12 cellular contexts compared by ENCODE assay signal in the genomic region with DNA sequence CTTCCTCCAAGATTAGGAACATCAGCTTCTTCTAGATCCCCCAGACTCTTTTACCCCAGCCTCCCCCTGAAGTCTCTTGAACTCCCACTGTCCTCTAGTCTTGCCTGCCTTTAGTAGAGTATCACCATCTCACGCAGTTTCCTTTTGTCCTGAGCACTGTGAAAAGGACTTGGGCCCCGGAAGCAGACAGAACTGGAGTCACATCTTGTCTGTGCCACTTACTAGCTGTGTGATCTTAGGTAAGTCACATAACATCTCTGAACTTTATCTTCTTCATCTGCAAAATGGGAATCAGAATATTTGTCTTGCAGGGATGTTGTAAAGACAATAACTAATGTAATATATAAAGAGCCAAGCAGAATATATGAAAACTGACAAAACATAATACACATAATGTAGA. TPM values are rescaled to one million over a fixed set of nuclear protein-coding genes. Genes with fewer than 3 reads are reported as not detected.
DNase-seq lines count a peak whose midpoint lies in the region; ATAC-seq and TF ChIP-seq lines count a peak whose summit lies in the region.
"Had no signal": no experiment of that assay in that cellular context is flagged by ENCODE, and none has a peak within 500 bp of the region (broad histone marks: within the 10 kb centered on the region; RNA-seq: fewer than 3 reads in every experiment).

No MANE protein-coding gene starts in this region.

- no peaks in the 10 kb centered on the region for H3K9me3 Mint-ChIP-seq in CD8-positive, alpha-beta memory T cell
- no peaks in the 10 kb centered on the region for H3K9me3 Mint-ChIP-seq in activated naive CD8-positive, alpha-beta T cell treated with anti-CD3 and anti-CD28 coated beads for 36 hours
- no peaks in the 10 kb centered on the region for H3K9me3 Mint-ChIP-seq in natural killer cell
- H3K9me3 Mint-ChIP-seq: neural progenitor cell had no signal

- DNase-seq in CD8-positive, alpha-beta memory T cell, result no peak
- DNase-seq in activated naive CD8-positive, alpha-beta T cell treated with anti-CD3 and anti-CD28 coated beads for 36 hours, result no peak
- DNase-seq in natural killer cell (no peak), NCI-H82 (lab: John Stamatoyannopoulos, UW) (no peak), COLO668 (lab: John Stamatoyannopoulos, UW; ENCODE audit: unreplicated experiment) (no peak), GM19240 (ENCODE audit: insufficient read length, low spot score) (no peak), D341Med (ENCODE audit: low spot score) (no peak)
- DNase-seq: activated gamma-delta T cell, SHP77 had no signal

- H3K27me3 ChIP-seq in CD8-positive, alpha-beta memory T cell (ENCODE audit: insufficient read depth, low read length, poor library complexity, severe bottlenecking), result no peaks in the 10 kb centered on the region
- H3K27me3 ChIP-seq: MG63 had no signal

- peak overlapping the region; percentile 87 to 100 (median 96) for H3K27ac Mint-ChIP-seq in CD8-positive, alpha-beta memory T cell
- peak overlapping the region; percentile 96 for H3K27ac Mint-ChIP-seq in activated naive CD8-positive, alpha-beta T cell treated with anti-CD3 and anti-CD28 coated beads for 36 hours
- H3K27ac Mint-ChIP-seq in natural killer cell, result peak overlapping the region; percentile 89 to 91
- H3K27ac Mint-ChIP-seq: neural progenitor cell had no signal

- peak overlapping the region; percentile 63 for H3K4me3 ChIP-seq in CD8-positive, alpha-beta memory T cell (ENCODE audit: low read length)
- H3K4me3 ChIP-seq: MG63, neural progenitor cell had no signal

- no peaks in the 10 kb centered on the region for H3K9me3 ChIP-seq in CD8-positive, alpha-beta memory T cell (ENCODE audit: low read length)
- H3K9me3 ChIP-seq: MG63 had no signal

- CTCF ChIA-PET in CD8-positive, alpha-beta memory T cell (lab: Charles Lee), result interaction anchor here (0.9 to 11.2 kb wide), 10 partner anchors 9 to 148 kb away, joined by 3 to 160 read pairs (median 4); partner anchors contain the start of genes TMSB10 and TRABD2A

- no peaks in the 10 kb centered on the region for H3K36me3 Mint-ChIP-seq in CD8-positive, alpha-beta memory T cell
- H3K36me3 Mint-ChIP-seq in activated naive CD8-positive, alpha-beta T cell treated with anti-CD3 and anti-CD28 coated beads for 36 hours, result no peaks in the 10 kb centered on the region
- no peaks in the 10 kb centered on the region for H3K36me3 Mint-ChIP-seq in natural killer cell
- H3K36me3 Mint-ChIP-seq: neural progenitor cell had no signal

- intact Hi-C loops in natural killer cell (cut with micrococcal nuclease), result loop anchor here (10.0 kb wide), 1 partner anchor 105 kb away; no protein-coding TSS in a partner anchor

- peak overlapping the region; percentile 40 for H3K27ac ChIP-seq in CD8-positive, alpha-beta memory T cell (ENCODE audit: low read depth, low read length)
- H3K27ac ChIP-seq: neural progenitor cell had no signal

- H3K4me1 Mint-ChIP-seq in CD8-positive, alpha-beta memory T cell, result peaks cover 28 to 48% (median 38%) of the 10 kb centered on the region in 3 donors
- H3K4me1 Mint-ChIP-seq in activated naive CD8-positive, alpha-beta T cell treated with anti-CD3 and anti-CD28 coated beads for 36 hours, result peaks cover 56% of the 10 kb centered on the region
- peaks cover 30 to 34% of the 10 kb centered on the region in 2 donors for H3K4me1 Mint-ChIP-seq in natural killer cell
- H3K4me1 Mint-ChIP-seq: neural progenitor cell had no signal

- peak overlapping the region; percentile 66 to 93 (median 80) for H3K4me3 Mint-ChIP-seq in CD8-positive, alpha-beta memory T cell
- H3K4me3 Mint-ChIP-seq in activated naive CD8-positive, alpha-beta T cell treated with anti-CD3 and anti-CD28 coated beads for 36 hours, result peak overlapping the region; percentile 74
- peak overlapping the region; percentile 76 for H3K4me3 Mint-ChIP-seq in natural killer cell
- H3K4me3 Mint-ChIP-seq: neural progenitor cell had no signal

- TF ChIP-seq CTCF in natural killer cell (IDR thresholded peaks at IDR 0.05), result no peak

- H3K4me1 ChIP-seq in CD8-positive, alpha-beta memory T cell (ENCODE audit: insufficient read depth, low read length), result peaks cover 32% of the 10 kb centered on the region

- H3K27me3 Mint-ChIP-seq in CD8-positive, alpha-beta memory T cell, result no peaks in the 10 kb centered on the region
- no peaks in the 10 kb centered on the region for H3K27me3 Mint-ChIP-seq in activated naive CD8-positive, alpha-beta T cell treated with anti-CD3 and anti-CD28 coated beads for 36 hours
- no peaks in the 10 kb centered on the region for H3K27me3 Mint-ChIP-seq in natural killer cell (ENCODE audit: low read depth in 2 of 2)

- no peaks in the 10 kb centered on the region for H3K36me3 ChIP-seq in CD8-positive, alpha-beta memory T cell (ENCODE audit: insufficient read depth, low read length)
- H3K36me3 ChIP-seq: MG63, neural progenitor cell had no signal

- POLR2A ChIA-PET in CD8-positive, alpha-beta memory T cell (lab: Charles Lee), result interaction anchor here (0.7 to 4.3 kb wide), 8 partner anchors 9 to 430 kb away, joined by 3 to 54 read pairs (median 6); partner anchors contain the start of genes SUCLG1, TMSB10 and TRABD2A

- ATAC-seq in HG02943 (IDR thresholded peaks at IDR 0.05; ENCODE audit: low read depth, unreplicated experiment), result peak; percentile 10
- peak; percentile 13 to 33 (median 16) for ATAC-seq in natural killer cell

RNA-seq across cellular contexts. Expression of gene TRABD2A, which starts 8.4 kb away (rescaled TPM):
- total RNA-seq in CD8-positive, alpha-beta memory T cell, result 10 to 100 TPM; 20.3 to 20.8 TPM
- 36.6 TPM for polyA plus RNA-seq in CD8-positive, alpha-beta memory T cell
- 10 to 100 TPM; 59.2 to 61.7 TPM for total RNA-seq in activated naive CD8-positive, alpha-beta T cell treated with anti-CD3 and anti-CD28 coated beads for 36 hours
- 1 to 10 TPM; 1.4 to 6.3 (median 6.3) TPM for total RNA-seq in natural killer cell

RNA-seq across cellular contexts. Expression of gene TMSB10, which starts 16.1 kb away (rescaled TPM):
- 1,000 to 10,000 TPM; 1,121 to 1,125 TPM for total RNA-seq in CD8-positive, alpha-beta memory T cell
- 4,836 TPM for polyA plus RNA-seq in CD8-positive, alpha-beta memory T cell
- 1,000 to 10,000 TPM; 1,816 to 1,884 TPM for total RNA-seq in activated naive CD8-positive, alpha-beta T cell treated with anti-CD3 and anti-CD28 coated beads for 36 hours
- total RNA-seq in natural killer cell, result 1,000 to 10,000 TPM; 1,247 to 1,683 (median 1,557) TPM
